10 cellular contexts compared by ENCODE assay signal in genomic region chr19:5625641-5626040, GRCh38. TPM values are rescaled to one million over a fixed set of nuclear protein-coding genes. Genes with fewer than 3 reads are reported as not detected.
A peak's percentile ranks its signal among the peaks of the same experiment; 100 is the strongest.
DNase-seq lines count a peak whose midpoint lies in the region; ATAC-seq, FAIRE-seq and TF ChIP-seq lines count a peak whose summit lies in the region.
"Had no signal": no experiment of that assay in that cellular context is flagged by ENCODE, and none has a peak within 500 bp of the region (broad histone marks: within the 10 kb centered on the region; RNA-seq: fewer than 3 reads in every experiment).

No MANE protein-coding gene starts in this region.

- CTCF ChIA-PET in A549 (lab: Yijun Ruan, JAX) = interaction anchor here (0.6 kb wide), 1 partner anchor 630 kb away, joined by 3 read pairs; no protein-coding TSS in a partner anchor

- H3K9ac ChIP-seq in GM23248 (peak overlapping the region; percentile 96), adipocyte (ENCODE audit: low read length) (peak overlapping the region; percentile 98), mesendoderm (ENCODE audit: low read length) (peak overlapping the region; percentile 100)

- no peak for FAIRE-seq in A549 (lab: Jason Lieb, UNC)
- FAIRE-seq: kidney had no signal

- peaks cover 21% of the 10 kb centered on the region for H3K79me1 ChIP-seq in mesendoderm (ENCODE audit: low read length)

- H3K36me3 ChIP-seq in GM23248 (ENCODE audit: low read depth) (peaks cover 41% of the 10 kb centered on the region; the same call in 1 of the 2 replicates), adipocyte (ENCODE audit: control insufficient read depth, insufficient read depth, low read length, severe bottlenecking) (peaks cover 49% of the 10 kb centered on the region), mesendoderm (ENCODE audit: control insufficient read depth, insufficient read depth, low read length) (peaks cover 6% of the 10 kb centered on the region)

- in situ Hi-C loops in GM23248 (cut with MboI) = no loop called here

- DNase-seq in A549 (ENCODE audit: low read depth in 1 of 2, low spot score in 1 of 2) (no peak), GM23248 (no peak), adipocyte (ENCODE audit: low read depth) (no peak), mesendoderm (no peak), hypothalamus (lab: John Stamatoyannopoulos, UW) (no peak), germinal center (ENCODE audit: low spot score) (no peak), Kasumi-1 (lab: John Stamatoyannopoulos, UW) (no peak)
- DNase-seq: activated CD4-positive, alpha-beta T cell treated with anti-CD3 and anti-CD28 coated beads for 1 hour; kidney had no signal

- no peak overlapping the region for H2AFZ ChIP-seq in GM23248

- H3K4me2 ChIP-seq in A549 = peak overlapping the region; percentile 89; the same call in 1 of the 3 replicates
- peak overlapping the region; percentile 97 for H3K4me2 ChIP-seq in GM23248 (ENCODE audit: unreplicated experiment)
- peak overlapping the region; percentile 7 for H3K4me2 ChIP-seq in mesendoderm (ENCODE audit: low read length)

- no peak for TF ChIP-seq RAD21 in A549 (conservative IDR thresholded peaks at IDR 0.05 in 1 of 2, IDR thresholded peaks at IDR 0.05 in 1 of 2)

- H3F3A ChIP-seq in GM23248 (ENCODE audit: insufficient read depth) = peaks cover 15% of the 10 kb centered on the region; the same call in 1 of the 2 replicates

- H3K4me3 ChIP-seq in A549 (no peak overlapping the region), GM23248 (0 out of 2 replicates have a peak overlapping the region, but pooled peaks have one; percentile 87), adipocyte (ENCODE audit: low read length) (peak overlapping the region; percentile 98), mesendoderm (ENCODE audit: low read length) (no peak overlapping the region)

- H4K20me1 ChIP-seq in GM23248 (ENCODE audit: insufficient read depth) = peaks cover 4% of the 10 kb centered on the region; the same call in 1 of the 2 replicates

- H3K9me3 ChIP-seq in A549 (no peaks in the 10 kb centered on the region), GM23248 (ENCODE audit: low read depth) (no peaks in the 10 kb centered on the region), adipocyte (ENCODE audit: control insufficient read depth, low read length) (no peaks in the 10 kb centered on the region)

- H3K18ac ChIP-seq in mesendoderm (ENCODE audit: low read length) = no peak overlapping the region

- no peak overlapping the region for H3K4ac ChIP-seq in mesendoderm (ENCODE audit: low read depth, low read length)

- H2AK5ac ChIP-seq in mesendoderm (ENCODE audit: low read length) = no peak overlapping the region

- H4K5ac ChIP-seq in mesendoderm (ENCODE audit: low read length) = no peak overlapping the region

- H3K56ac ChIP-seq in mesendoderm (ENCODE audit: low read length) = peak overlapping the region; percentile 17

- peaks cover 97% of the 10 kb centered on the region for H3K79me2 ChIP-seq in GM23248 (ENCODE audit: insufficient read depth)
- H3K79me2 ChIP-seq in mesendoderm (ENCODE audit: control insufficient read depth, insufficient read depth, low read length) = peaks cover 91% of the 10 kb centered on the region

- H2BK15ac ChIP-seq in mesendoderm (replicated peaks; ENCODE audit: low read depth) = no peak overlapping the region

- no peak overlapping the region for H4K8ac ChIP-seq in mesendoderm (ENCODE audit: low read depth, low read length)

- H3K27me3 ChIP-seq in GM23248 (replicated peaks; ENCODE audit: insufficient read depth) (no peaks in the 10 kb centered on the region), adipocyte (replicated peaks; ENCODE audit: control insufficient read depth, insufficient read depth, low read length) (no peaks in the 10 kb centered on the region), mesendoderm (ENCODE audit: insufficient read depth, low read length, poor library complexity) (no peaks in the 10 kb centered on the region)

- no peak for TF ChIP-seq CTCF in A549 (IDR thresholded peaks at IDR 0.05)

- WGBS in A549 (ENCODE audit: missing lambda C conversion rate) = 93% methylated on average over 12 of the region's 12 CpGs
- 78 to 81% methylated on average over 12 of the region's 12 CpGs for WGBS in GM23248 (ENCODE audit: low coverage in 1 of 2, low lambda C conversion rate in 2 of 2, missing lambda C conversion rate in 2 of 2), 2 experiments
- WGBS in mesendoderm (ENCODE audit: extremely low coverage, insufficient coverage, low lambda C conversion rate) = no CpG with 5 or more reads among the region's 12 CpGs

- H3K4me1 ChIP-seq in A549 = peaks cover 22% of the 10 kb centered on the region
- peaks cover 34% of the 10 kb centered on the region for H3K4me1 ChIP-seq in GM23248 (ENCODE audit: insufficient read depth)
- H3K4me1 ChIP-seq in adipocyte (ENCODE audit: control insufficient read depth, insufficient read depth, low read length) = peaks cover 58% of the 10 kb centered on the region
- H3K4me1 ChIP-seq in mesendoderm (ENCODE audit: control insufficient read depth, low read depth, low read length) = peaks cover 12% of the 10 kb centered on the region

- TF ChIP-seq EP300 in A549 (IDR thresholded peaks at IDR 0.05) = no peak

- no peaks in the 10 kb centered on the region for H3K9me2 ChIP-seq in GM23248 (ENCODE audit: insufficient read depth)

- H2BK120ac ChIP-seq in mesendoderm (ENCODE audit: low read depth, low read length) = no peak overlapping the region

- TF ChIP-seq POLR2A in A549 (IDR thresholded peaks at IDR 0.05; ENCODE audit: low read length) = no peak

- ATAC-seq in A549 = no peak
- ATAC-seq in HG02759 (IDR thresholded peaks at IDR 0.05; ENCODE audit: unreplicated experiment) = no peak

- H3K27ac ChIP-seq in A549 = no peak overlapping the region
- no peak overlapping the region for H3K27ac ChIP-seq in GM23248
- H3K27ac ChIP-seq in mesendoderm (ENCODE audit: low read depth, low read length) = no peak overlapping the region

- peak overlapping the region; percentile 85 for H3K23ac ChIP-seq in mesendoderm (ENCODE audit: low read length)

- POLR2A ChIA-PET in A549 (lab: Yijun Ruan, JAX) = no interaction called here

- H2BK5ac ChIP-seq in mesendoderm (ENCODE audit: low read length) = no peak overlapping the region

RNA-seq across cellular contexts. Expression of gene SAFB, which starts 2.8 kb away (rescaled TPM):
- polyA plus RNA-seq in A549 (2011; rRNA removed) (37.5 and 55.0 TPM in 2 replicates), A549 (2017; fragmentation: RNase III; extraction: RNeasy Plus Mini Kit Qiagen cat#74134 plus additional on column Dnase treatment) (69.8 to 74.3 TPM (median 74.0 TPM) in 3 replicates), GM23248 (2016; fragmentation: Nextera tagmentation; extraction: Ambion mirVana) (49.1 and 49.4 TPM in 2 replicates)
- 94.3 and 109 TPM in 2 replicates for polyA plus RNA-seq in A549 (2012; cell fraction: cytosol; rRNA removed)
- 182 and 209 TPM in 2 replicates for polyA plus RNA-seq in A549 (2012; cell fraction: nucleus; rRNA removed)
- 16.4 and 17.4 TPM in 2 replicates for polyA minus RNA-seq in A549 (2011; rRNA and poly(A)+ RNA removed)
- 28.6 and 36.5 TPM in 2 replicates for total RNA-seq in GM23248 (2014; rRNA removed; shearing (Covaris generic))
- 76.8 TPM for polyA plus RNA-seq in mesendoderm (2013, experiment 1 of 2)
- 78.0 TPM for polyA plus RNA-seq in mesendoderm (2013, experiment 2 of 2)

RNA-seq across cellular contexts. Expression of gene SAFB2, which starts 3.1 kb away (rescaled TPM):
- 23.4 and 33.2 TPM in 2 replicates for polyA plus RNA-seq in A549 (2011; rRNA removed)
- polyA plus RNA-seq in A549 (2012; cell fraction: cytosol; rRNA removed) = 40.5 and 46.1 TPM in 2 replicates
- polyA plus RNA-seq in A549 (2012; cell fraction: nucleus; rRNA removed) = 49.2 and 67.8 TPM in 2 replicates
- polyA plus RNA-seq in A549 (2017; fragmentation: RNase III; extraction: RNeasy Plus Mini Kit Qiagen cat#74134 plus additional on column Dnase treatment) = 42.2 to 52.3 TPM (median 51.2 TPM) in 3 replicates
- polyA minus RNA-seq in A549 (2011; rRNA and poly(A)+ RNA removed) = 25.1 and 29.9 TPM in 2 replicates
- 17.6 and 24.2 TPM in 2 replicates for total RNA-seq in GM23248 (2014; rRNA removed; shearing (Covaris generic))
- 32.4 and 37.2 TPM in 2 replicates for polyA plus RNA-seq in GM23248 (2016; fragmentation: Nextera tagmentation; extraction: Ambion mirVana)
- 49.5 TPM for polyA plus RNA-seq in mesendoderm (2013, experiment 1 of 2)
- polyA plus RNA-seq in mesendoderm (2013, experiment 2 of 2) = 47.4 TPM

RNA-seq across cellular contexts. Expression of gene MICOS13, which starts 54.7 kb away (rescaled TPM):
- polyA plus RNA-seq in A549 (2011; rRNA removed) (19.1 and 20.5 TPM in 2 replicates), A549 (2017; fragmentation: RNase III; extraction: RNeasy Plus Mini Kit Qiagen cat#74134 plus additional on column Dnase treatment) (43.1 to 48.8 TPM (median 48.6 TPM) in 3 replicates), GM23248 (2016; fragmentation: Nextera tagmentation; extraction: Ambion mirVana) (147 and 157 TPM in 2 replicates)
- polyA plus RNA-seq in A549 (2012; cell fraction: cytosol; rRNA removed) = 60.3 and 75.4 TPM in 2 replicates
- polyA plus RNA-seq in A549 (2012; cell fraction: nucleus; rRNA removed) = 50.4 and 61.7 TPM in 2 replicates
- 9.2 and 11.4 TPM in 2 replicates for polyA minus RNA-seq in A549 (2011; rRNA and poly(A)+ RNA removed)
- 39.8 and 44.5 TPM in 2 replicates for total RNA-seq in GM23248 (2014; rRNA removed; shearing (Covaris generic))
- 12.6 TPM for polyA plus RNA-seq in mesendoderm (2013, experiment 1 of 2)
- 13.5 TPM for polyA plus RNA-seq in mesendoderm (2013, experiment 2 of 2)

RNA-seq across cellular contexts. Expression of gene HSD11B1L, which starts 55.2 kb away (rescaled TPM):
- polyA plus RNA-seq in A549 (2011; rRNA removed) (2.5 and 2.8 TPM in 2 replicates), A549 (2017; fragmentation: RNase III; extraction: RNeasy Plus Mini Kit Qiagen cat#74134 plus additional on column Dnase treatment) (2.7 to 4.8 TPM (median 4.8 TPM) in 3 replicates), GM23248 (2016; fragmentation: Nextera tagmentation; extraction: Ambion mirVana) (10.9 and 13.4 TPM in 2 replicates)
- polyA plus RNA-seq in A549 (2012; cell fraction: cytosol; rRNA removed) = 3.9 and 5.9 TPM in 2 replicates
- polyA plus RNA-seq in A549 (2012; cell fraction: nucleus; rRNA removed) = 6.4 and 7.5 TPM in 2 replicates
- 0.87 and 1.2 TPM in 2 replicates for polyA minus RNA-seq in A549 (2011; rRNA and poly(A)+ RNA removed)
- 23.8 and 30.7 TPM in 2 replicates for total RNA-seq in GM23248 (2014; rRNA removed; shearing (Covaris generic))
- polyA plus RNA-seq in mesendoderm (2013, experiment 1 of 2) = 1.7 TPM
- polyA plus RNA-seq in mesendoderm (2013, experiment 2 of 2) = 1.8 TPM

RNA-seq across cellular contexts. Expression of gene TINCR, which starts 57.9 kb away (rescaled TPM):
- polyA plus RNA-seq in A549 (2011; rRNA removed) = 1.2 TPM in 2 replicates
- 1.2 and 1.3 TPM in 2 replicates for polyA plus RNA-seq in A549 (2012; cell fraction: cytosol; rRNA removed)
- 0.54 and 1.3 TPM in 2 replicates for polyA plus RNA-seq in A549 (2012; cell fraction: nucleus; rRNA removed)
- polyA plus RNA-seq in A549 (2017; fragmentation: RNase III; extraction: RNeasy Plus Mini Kit Qiagen cat#74134 plus additional on column Dnase treatment) = 1.6 to 1.9 TPM (median 1.8 TPM) in 3 replicates
- 1.1 and 1.4 TPM in 2 replicates for polyA minus RNA-seq in A549 (2011; rRNA and poly(A)+ RNA removed)
- total RNA-seq in GM23248 (2014; rRNA removed; shearing (Covaris generic)) = 1.6 TPM in 1 of 2 replicates, not detected in the other
- polyA plus RNA-seq in GM23248 (2016; fragmentation: Nextera tagmentation; extraction: Ambion mirVana) = 0.19 TPM in 1 of 2 replicates, not detected in the other
- 0.21 TPM for polyA plus RNA-seq in mesendoderm (2013, experiment 1 of 2)
- polyA plus RNA-seq in mesendoderm (2013, experiment 2 of 2) = 0.13 TPM

Comparison
In these comparisons a context has a peak if more than half of its experiments do, and no peak if none do; other contexts are left out.
1. H3K4me2 ChIP-seq: peak in every context shown above with its lines; median percentile 97 in GM23248; 89 in A549; 7 in mesendoderm.
2. H3K4me3 ChIP-seq: peak in GM23248 (single experiment) and adipocyte (single experiment); none in A549 (single experiment) and mesendoderm (single experiment).
3. Peak in every context shown above with its lines, with median percentiles within 50 percentile points of each other: H3K9ac ChIP-seq.